ENCODE assay signal across 1 cellular context in genomic region chr1:62494137-62494536, GRCh38.
TF ChIP-seq lines count a peak whose summit lies in the region.

No MANE protein-coding gene starts in this region.

TF ChIP-seq in GM23338, 12 proteins besides CTCF, POLR2A, EP300 and RAD21 (continued from another document):
- TF ChIP-seq, protein P1, sequence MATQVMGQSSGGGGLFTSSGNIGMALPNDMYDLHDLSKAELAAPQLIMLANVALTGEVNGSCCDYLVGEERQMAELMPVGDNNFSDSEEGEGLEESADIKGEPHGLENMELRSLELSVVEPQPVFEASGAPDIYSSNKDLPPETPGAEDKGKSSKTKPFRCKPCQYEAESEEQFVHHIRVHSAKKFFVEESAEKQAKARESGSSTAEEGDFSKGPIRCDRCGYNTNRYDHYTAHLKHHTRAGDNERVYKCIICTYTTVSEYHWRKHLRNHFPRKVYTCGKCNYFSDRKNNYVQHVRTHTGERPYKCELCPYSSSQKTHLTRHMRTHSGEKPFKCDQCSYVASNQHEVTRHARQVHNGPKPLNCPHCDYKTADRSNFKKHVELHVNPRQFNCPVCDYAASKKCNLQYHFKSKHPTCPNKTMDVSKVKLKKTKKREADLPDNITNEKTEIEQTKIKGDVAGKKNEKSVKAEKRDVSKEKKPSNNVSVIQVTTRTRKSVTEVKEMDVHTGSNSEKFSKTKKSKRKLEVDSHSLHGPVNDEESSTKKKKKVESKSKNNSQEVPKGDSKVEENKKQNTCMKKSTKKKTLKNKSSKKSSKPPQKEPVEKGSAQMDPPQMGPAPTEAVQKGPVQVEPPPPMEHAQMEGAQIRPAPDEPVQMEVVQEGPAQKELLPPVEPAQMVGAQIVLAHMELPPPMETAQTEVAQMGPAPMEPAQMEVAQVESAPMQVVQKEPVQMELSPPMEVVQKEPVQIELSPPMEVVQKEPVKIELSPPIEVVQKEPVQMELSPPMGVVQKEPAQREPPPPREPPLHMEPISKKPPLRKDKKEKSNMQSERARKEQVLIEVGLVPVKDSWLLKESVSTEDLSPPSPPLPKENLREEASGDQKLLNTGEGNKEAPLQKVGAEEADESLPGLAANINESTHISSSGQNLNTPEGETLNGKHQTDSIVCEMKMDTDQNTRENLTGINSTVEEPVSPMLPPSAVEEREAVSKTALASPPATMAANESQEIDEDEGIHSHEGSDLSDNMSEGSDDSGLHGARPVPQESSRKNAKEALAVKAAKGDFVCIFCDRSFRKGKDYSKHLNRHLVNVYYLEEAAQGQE (IDR thresholded peaks at IDR 0.05; ENCODE audit: unreplicated experiment) = no peak
- TF ChIP-seq ZNF331 (CRISPR knock-in tag; IDR thresholded peaks at IDR 0.05; ENCODE audit: low read depth) (no peak), STAT1 (IDR thresholded peaks at IDR 0.05; ENCODE audit: unreplicated experiment) (no peak), ZNF114 (CRISPR knock-in tag; IDR thresholded peaks at IDR 0.05) (no peak), JUNB (IDR thresholded peaks at IDR 0.05; ENCODE audit: unreplicated experiment) (no peak), CREB1 (CRISPR knock-in tag; IDR thresholded peaks at IDR 0.05; ENCODE audit: low read depth) (no peak), EZH2 (IDR thresholded peaks at IDR 0.05; ENCODE audit: low read depth, unreplicated experiment) (no peak), ZNF462 (CRISPR knock-in tag; IDR thresholded peaks at IDR 0.05) (no peak), POLR2AphosphoS5 (IDR thresholded peaks at IDR 0.05; ENCODE audit: low read depth) (no peak)
